In genomic region chr19:39032164-39032918, GRCh38 we compare ENCODE assay signal across 9 cellular contexts. TPM values are rescaled to one million over a fixed set of nuclear protein-coding genes. Genes with fewer than 3 reads are reported as not detected.
DNase-seq lines count a peak whose midpoint lies in the region; ATAC-seq and TF ChIP-seq lines count a peak whose summit lies in the region.
"Had no signal": no experiment of that assay in that cellular context is flagged by ENCODE, and none has a peak within 500 bp of the region (broad histone marks: within the 10 kb centered on the region; RNA-seq: fewer than 3 reads in every experiment).

Gene FBXO27, minus strand, starts transcription at chr19:39032549. Its CDS starts 322 bp downstream, at chr19:39032227.

- H3K27me3 Mint-ChIP-seq in CD8-positive, alpha-beta T cell (ENCODE audit: low read depth), result peaks cover 9% of the 10 kb centered on the region
- peaks cover 27% of the 10 kb centered on the region for H3K27me3 Mint-ChIP-seq in activated CD4-positive, alpha-beta memory T cell treated with anti-CD3 and anti-CD28 coated beads, Interleukin-2, amount 10 ng/mL, durations not matched to agents 7 days and 5 days
- peaks cover 0 to 49% (median 4%) of the 10 kb centered on the region in 5 donors for H3K27me3 Mint-ChIP-seq in naive thymus-derived CD4-positive, alpha-beta T cell

- DNase-seq in CD8-positive, alpha-beta T cell, result peak in 1 of 7 experiments; percentile 7
- DNase-seq in activated CD4-positive, alpha-beta memory T cell treated with anti-CD3 and anti-CD28 coated beads, Interleukin-2, amount 10 ng/mL, durations not matched to agents 7 days and 5 days, result no peak
- DNase-seq in fibroblast of villous mesenchyme (ENCODE audit: low read depth) (no peak), NCI-H1694 treated with DMSO at 0.1 percent for 48 hours (lab: John Stamatoyannopoulos, UW) (no peak)
- no peak for DNase-seq in naive thymus-derived CD4-positive, alpha-beta T cell
- no peak for DNase-seq in activated CD4-positive, CD25-positive, alpha-beta regulatory T cell treated with anti-CD3 and anti-CD28 coated beads, Interleukin-2, amount 50 U/mL, for 72 hours

- no peak for TF ChIP-seq CTCF in CD8-positive, alpha-beta T cell (IDR thresholded peaks at IDR 0.05)
- TF ChIP-seq CTCF in fibroblast of villous mesenchyme (IDR thresholded peaks at IDR 0.05; ENCODE audit: insufficient read depth, low read depth, low read length), result no peak

- no peak for ATAC-seq in CD8-positive, alpha-beta T cell
- ATAC-seq in naive thymus-derived CD4-positive, alpha-beta T cell, result no peak
- ATAC-seq in GM21528 (IDR thresholded peaks at IDR 0.05; ENCODE audit: low FRiP score, unreplicated experiment), result no peak

- H3K27me3 ChIP-seq in CD8-positive, alpha-beta T cell (ENCODE audit: insufficient read depth, low read length), result no peaks in the 10 kb centered on the region
- H3K27me3 ChIP-seq in HUES48 (ENCODE audit: control insufficient read depth, insufficient read depth, low read length), result no peaks in the 10 kb centered on the region
- H3K27me3 ChIP-seq in naive thymus-derived CD4-positive, alpha-beta T cell (ENCODE audit: control insufficient read depth in 2 of 2, insufficient read depth in 2 of 2, low read length in 2 of 2), result peaks cover 0 to under 1% of the 10 kb centered on the region in 2 donors

- H3K4me1 ChIP-seq in CD8-positive, alpha-beta T cell (ENCODE audit: insufficient read depth, low read length), result peaks cover 13% of the 10 kb centered on the region
- peaks cover 6% of the 10 kb centered on the region; the same call in 1 of the 2 replicates for H3K4me1 ChIP-seq in HUES48 (ENCODE audit: control insufficient read depth, insufficient read depth, low read length)
- H3K4me1 ChIP-seq in naive thymus-derived CD4-positive, alpha-beta T cell (ENCODE audit: control insufficient read depth in 2 of 2, insufficient read depth in 2 of 2, low read length in 2 of 2), result peaks cover 7 to 11% of the 10 kb centered on the region in 2 donors

- H3K4me3 ChIP-seq in CD8-positive, alpha-beta T cell (ENCODE audit: low read depth, low read length), result peak within 1 kb of the TSS; percentile 62
- H3K4me3 ChIP-seq in HUES48 (ENCODE audit: low read depth, low read length) (peak within 1 kb of the TSS; percentile 84), fibroblast of villous mesenchyme (ENCODE audit: low read depth, low read length) (peak within 1 kb of the TSS; percentile 69)
- peak within 1 kb of the TSS; percentile 51 for H3K4me3 ChIP-seq in naive thymus-derived CD4-positive, alpha-beta T cell (ENCODE audit: low read length)

- peak within 1 kb of the TSS; percentile 75 for H3K4me3 Mint-ChIP-seq in CD8-positive, alpha-beta T cell
- H3K4me3 Mint-ChIP-seq in activated CD4-positive, alpha-beta memory T cell treated with anti-CD3 and anti-CD28 coated beads, Interleukin-2, amount 10 ng/mL, durations not matched to agents 7 days and 5 days, result peak within 1 kb of the TSS; percentile 52
- peak within 1 kb of the TSS; percentile 39 to 88 (median 66) for H3K4me3 Mint-ChIP-seq in naive thymus-derived CD4-positive, alpha-beta T cell

- H3K27ac ChIP-seq in CD8-positive, alpha-beta T cell (ENCODE audit: low read depth, low read length), result no peak within 1 kb of the TSS
- H3K27ac ChIP-seq in HUES48 (ENCODE audit: low read depth, low read length), result peak within 1 kb of the TSS; percentile 63
- no peak within 1 kb of the TSS for H3K27ac ChIP-seq in naive thymus-derived CD4-positive, alpha-beta T cell (ENCODE audit: low read depth, low read length)

- no peaks in the 10 kb centered on the region for H3K36me3 ChIP-seq in CD8-positive, alpha-beta T cell (ENCODE audit: insufficient read depth, low read length)
- peaks cover 13% of the 10 kb centered on the region for H3K36me3 ChIP-seq in HUES48 (ENCODE audit: control insufficient read depth, insufficient read depth, low read length)
- no peaks in the 10 kb centered on the region for H3K36me3 ChIP-seq in naive thymus-derived CD4-positive, alpha-beta T cell (ENCODE audit: control insufficient read depth in 2 of 3, insufficient read depth in 3 of 3, low read length in 3 of 3)

- POLR2A ChIA-PET in CD8-positive, alpha-beta T cell (lab: Charles Lee), result no interaction called here
- POLR2A ChIA-PET in activated CD4-positive, alpha-beta memory T cell treated with anti-CD3 and anti-CD28 coated beads, Interleukin-2, amount 10 ng/mL, durations not matched to agents 7 days and 5 days (lab: Charles Lee), result no interaction called here
- POLR2A ChIA-PET in naive thymus-derived CD4-positive, alpha-beta T cell (lab: Charles Lee), result no interaction called here

- H3K9ac ChIP-seq in HUES48 (ENCODE audit: low read depth, low read length), result peak within 1 kb of the TSS; percentile 43; the same call in 1 of the 2 replicates

- no peak within 1 kb of the TSS for H3K27ac Mint-ChIP-seq in CD8-positive, alpha-beta T cell
- no peak within 1 kb of the TSS for H3K27ac Mint-ChIP-seq in activated CD4-positive, alpha-beta memory T cell treated with anti-CD3 and anti-CD28 coated beads, Interleukin-2, amount 10 ng/mL, durations not matched to agents 7 days and 5 days
- peak within 1 kb of the TSS in 1 of 9 donors; percentile 59 for H3K27ac Mint-ChIP-seq in naive thymus-derived CD4-positive, alpha-beta T cell

- intact Hi-C loops in CD8-positive, alpha-beta T cell (cut with DNase I, micrococcal nuclease), result no loop called here
- intact Hi-C loops in naive thymus-derived CD4-positive, alpha-beta T cell (cut with micrococcal nuclease), result no loop called here

- no peaks in the 10 kb centered on the region for H3K36me3 Mint-ChIP-seq in CD8-positive, alpha-beta T cell
- no peaks in the 10 kb centered on the region for H3K36me3 Mint-ChIP-seq in activated CD4-positive, alpha-beta memory T cell treated with anti-CD3 and anti-CD28 coated beads, Interleukin-2, amount 10 ng/mL, durations not matched to agents 7 days and 5 days (ENCODE audit: low read depth)
- H3K36me3 Mint-ChIP-seq in naive thymus-derived CD4-positive, alpha-beta T cell, result peaks cover 0 to 3% (median 0%) of the 10 kb centered on the region in 5 donors

- H3K9me3 Mint-ChIP-seq in CD8-positive, alpha-beta T cell, result no peaks in the 10 kb centered on the region
- H3K9me3 Mint-ChIP-seq in activated CD4-positive, alpha-beta memory T cell treated with anti-CD3 and anti-CD28 coated beads, Interleukin-2, amount 10 ng/mL, durations not matched to agents 7 days and 5 days, result peaks cover 3% of the 10 kb centered on the region
- H3K9me3 Mint-ChIP-seq in naive thymus-derived CD4-positive, alpha-beta T cell, result peaks cover 0 to 3% (median 0%) of the 10 kb centered on the region in 11 donors

- H3K9me3 ChIP-seq in CD8-positive, alpha-beta T cell (ENCODE audit: low read length), result no peaks in the 10 kb centered on the region
- peaks cover 4% of the 10 kb centered on the region for H3K9me3 ChIP-seq in HUES48 (ENCODE audit: control insufficient read depth, insufficient read depth, low read length)
- H3K9me3 ChIP-seq in naive thymus-derived CD4-positive, alpha-beta T cell (ENCODE audit: control insufficient read depth in 2 of 3, low read length in 3 of 3), result no peaks in the 10 kb centered on the region

- CTCF ChIA-PET in CD8-positive, alpha-beta T cell (lab: Charles Lee), result no interaction called here
- CTCF ChIA-PET in activated CD4-positive, alpha-beta memory T cell treated with anti-CD3 and anti-CD28 coated beads, Interleukin-2, amount 10 ng/mL, durations not matched to agents 7 days and 5 days (lab: Charles Lee), result no interaction called here
- CTCF ChIA-PET in naive thymus-derived CD4-positive, alpha-beta T cell (lab: Charles Lee), result no interaction called here

- H3K4me1 Mint-ChIP-seq in CD8-positive, alpha-beta T cell (ENCODE audit: low read depth), result peaks cover 11% of the 10 kb centered on the region
- peaks cover 9% of the 10 kb centered on the region for H3K4me1 Mint-ChIP-seq in activated CD4-positive, alpha-beta memory T cell treated with anti-CD3 and anti-CD28 coated beads, Interleukin-2, amount 10 ng/mL, durations not matched to agents 7 days and 5 days
- peaks cover 0 to 10% (median 6%) of the 10 kb centered on the region in 7 donors for H3K4me1 Mint-ChIP-seq in naive thymus-derived CD4-positive, alpha-beta T cell

RNA-seq across cellular contexts. Expression of gene FBXO27, which starts in this region (rescaled TPM):
- total RNA-seq in CD8-positive, alpha-beta T cell, result not detected
- total RNA-seq in activated CD4-positive, alpha-beta memory T cell treated with anti-CD3 and anti-CD28 coated beads, Interleukin-2, amount 10 ng/mL, durations not matched to agents 7 days and 5 days, result under 1 TPM in 1 of 2 experiments, not detected in 1; 0.18 TPM
- 2.9 and 4.7 TPM in 2 replicates for total RNA-seq in fibroblast of villous mesenchyme
- under 1 TPM in 3 of 5 experiments, not detected in 2; 0.35 to 0.48 (median 0.39) TPM for total RNA-seq in naive thymus-derived CD4-positive, alpha-beta T cell
- not detected for polyA plus RNA-seq in naive thymus-derived CD4-positive, alpha-beta T cell
- total RNA-seq: HT1080 had no signal
